In genomic region chr5:40685191-40685590, GRCh38 we compare ENCODE assay signal across 14 cellular contexts. TPM values are rescaled to one million over a fixed set of nuclear protein-coding genes. Genes with fewer than 3 reads are reported as not detected.
DNase-seq lines count a peak whose midpoint lies in the region; ATAC-seq and TF ChIP-seq lines count a peak whose summit lies in the region.
"Had no signal": no experiment of that assay in that cellular context is flagged by ENCODE, and none has a peak within 500 bp of the region (broad histone marks: within the 10 kb centered on the region; RNA-seq: fewer than 3 reads in every experiment).

No MANE protein-coding gene starts in this region.

- no peak for DNase-seq in activated T-cell treated with anti-CD3 and anti-CD28 coated beads, Interleukin-2, amount 50 U/mL, for 72 hours
- no peak for DNase-seq in activated T-cell treated with anti-CD3 and anti-CD28 coated beads, Interleukin-2, amount 50 U/mL, for 1 hour
- no peak for DNase-seq in activated CD8-positive, alpha-beta T cell treated with anti-CD3 and anti-CD28 coated beads for 36 hours
- DNase-seq in memory B cell (ENCODE audit: low spot score in 2 of 2) (no peak), HUDEP-2 (lab: John Stamatoyannopoulos, UW; ENCODE audit: unreplicated experiment in 76 of 76) (no peak), H9 (no peak)
- DNase-seq: aorta; NCI-H2171 treated with DMSO at 0.1 percent for 48 hours; stimulated activated CD4-positive, alpha-beta T cell treated with anti-CD3 and anti-CD28 coated beads, Interleukin-2, amount 100 ng/mL, for 24 hours; testis had no signal

- CTCF ChIA-PET in activated CD8-positive, alpha-beta T cell treated with anti-CD3 and anti-CD28 coated beads for 36 hours (lab: Charles Lee), result interaction anchor here (1.4 to 2.0 kb wide), 3 partner anchors 105 to 736 kb away, joined by 3 to 8 read pairs (median 3); no protein-coding TSS in a partner anchor

- no peak overlapping the region for H3K23ac ChIP-seq in H9 (ENCODE audit: insufficient read length, low read depth, low read length)

- H3K4me3 Mint-ChIP-seq in activated T-cell treated with anti-CD3 and anti-CD28 coated beads, Interleukin-2, amount 50 U/mL, for 72 hours, result peak overlapping the region; percentile 92 to 97
- H3K4me3 Mint-ChIP-seq in activated CD8-positive, alpha-beta T cell treated with anti-CD3 and anti-CD28 coated beads for 36 hours, result peak overlapping the region; percentile 99
- H3K4me3 Mint-ChIP-seq in memory B cell (no peak overlapping the region), H9 (no peak overlapping the region)
- H3K4me3 Mint-ChIP-seq: neural progenitor cell had no signal

- H3K36me3 ChIP-seq in thymus (ENCODE audit: control insufficient read depth, insufficient read depth), result peaks cover 7% of the 10 kb centered on the region
- H3K36me3 ChIP-seq: neural progenitor cell had no signal

- H3K36me3 Mint-ChIP-seq in activated T-cell treated with anti-CD3 and anti-CD28 coated beads, Interleukin-2, amount 50 U/mL, for 72 hours (ENCODE audit: insufficient read depth in 2 of 2), result peaks cover 41 to 68% of the 10 kb centered on the region in 2 donors
- H3K36me3 Mint-ChIP-seq in activated CD8-positive, alpha-beta T cell treated with anti-CD3 and anti-CD28 coated beads for 36 hours (ENCODE audit: low read depth), result peaks cover 95% of the 10 kb centered on the region
- H3K36me3 Mint-ChIP-seq in memory B cell (peaks cover 2% of the 10 kb centered on the region), H9 (ENCODE audit: insufficient read depth in 1 of 3, low read depth in 3 of 3) (peaks cover 0 to 3% (median 0%) of the 10 kb centered on the region in 3 experiments; a peak in 1 of 7 replicates)
- H3K36me3 Mint-ChIP-seq: neural progenitor cell had no signal

- no peaks in the 10 kb centered on the region for H3K27me3 Mint-ChIP-seq in activated T-cell treated with anti-CD3 and anti-CD28 coated beads, Interleukin-2, amount 50 U/mL, for 72 hours (ENCODE audit: low read depth)
- H3K27me3 Mint-ChIP-seq in activated CD8-positive, alpha-beta T cell treated with anti-CD3 and anti-CD28 coated beads for 36 hours, result no peaks in the 10 kb centered on the region
- H3K27me3 Mint-ChIP-seq in memory B cell (no peaks in the 10 kb centered on the region), H9 (ENCODE audit: low read depth) (peaks cover 41% of the 10 kb centered on the region)

- no peak overlapping the region for H3K9ac ChIP-seq in H9 (ENCODE audit: extremely low read depth, insufficient read length, low read length)
- H3K9ac ChIP-seq: neural progenitor cell had no signal

- no peak overlapping the region for H4K5ac ChIP-seq in H9 (ENCODE audit: insufficient read length, low read depth, low read length)

- H2BK5ac ChIP-seq in H9 (ENCODE audit: insufficient read length, low read length), result no peak overlapping the region

- peak overlapping the region; percentile 100 for H3K27ac Mint-ChIP-seq in activated T-cell treated with anti-CD3 and anti-CD28 coated beads, Interleukin-2, amount 50 U/mL, for 72 hours
- peak overlapping the region; percentile 88 for H3K27ac Mint-ChIP-seq in activated CD8-positive, alpha-beta T cell treated with anti-CD3 and anti-CD28 coated beads for 36 hours
- H3K27ac Mint-ChIP-seq in memory B cell (peak overlapping the region; percentile 69), H9 (no peak overlapping the region)
- H3K27ac Mint-ChIP-seq: neural progenitor cell had no signal

- H3K56ac ChIP-seq in H9 (ENCODE audit: insufficient read length, low read depth, low read length), result no peak overlapping the region

- no peak overlapping the region for H3K4ac ChIP-seq in H9 (ENCODE audit: low read depth, low read length)

- no peaks in the 10 kb centered on the region for H3K27me3 ChIP-seq in thymus (ENCODE audit: control insufficient read depth, insufficient read depth)
- H3K27me3 ChIP-seq in H9 (ENCODE audit: insufficient read depth, low read length), result peaks cover 27% of the 10 kb centered on the region
- H3K27me3 ChIP-seq: testis had no signal

- H4K20me1 ChIP-seq in H9 (ENCODE audit: control insufficient read depth, insufficient read depth, insufficient read length), result no peaks in the 10 kb centered on the region

- H3K14ac ChIP-seq in H9 (ENCODE audit: insufficient read depth, low read length), result no peak overlapping the region

- H3K9me3 Mint-ChIP-seq in activated T-cell treated with anti-CD3 and anti-CD28 coated beads, Interleukin-2, amount 50 U/mL, for 72 hours, result no peaks in the 10 kb centered on the region
- H3K9me3 Mint-ChIP-seq in activated CD8-positive, alpha-beta T cell treated with anti-CD3 and anti-CD28 coated beads for 36 hours, result no peaks in the 10 kb centered on the region
- no peaks in the 10 kb centered on the region for H3K9me3 Mint-ChIP-seq in memory B cell
- peaks cover 3% of the 10 kb centered on the region in 2 experiments; a peak in 3 of 5 replicates for H3K9me3 Mint-ChIP-seq in H9
- H3K9me3 Mint-ChIP-seq: neural progenitor cell had no signal

- H3K4me1 ChIP-seq in thymus (ENCODE audit: control insufficient read depth, insufficient read depth, low read length) (peaks cover 10% of the 10 kb centered on the region), H9 (ENCODE audit: insufficient read depth, low read length) (no peaks in the 10 kb centered on the region)

- no peak overlapping the region for H3K4me2 ChIP-seq in H9 (ENCODE audit: insufficient read depth, insufficient read length, low read length)
- H3K4me2 ChIP-seq: neural progenitor cell had no signal

- H2AFZ ChIP-seq in H9 (ENCODE audit: low read length), result no peak overlapping the region
- H2AFZ ChIP-seq: neural progenitor cell had no signal

- peak overlapping the region; percentile 34 for H3K4me3 ChIP-seq in thymus (ENCODE audit: low read length)
- H3K4me3 ChIP-seq: neural progenitor cell, testis had no signal

- POLR2A ChIA-PET in activated CD8-positive, alpha-beta T cell treated with anti-CD3 and anti-CD28 coated beads for 36 hours (lab: Charles Lee), result interaction anchor here (1.0 to 2.1 kb wide), 4 partner anchors 10 to 243 kb away, joined by 3 to 9 read pairs (median 5); no protein-coding TSS in a partner anchor

- peaks cover 19% of the 10 kb centered on the region for H3K23me2 ChIP-seq in H9 (ENCODE audit: insufficient read length, low read depth, low read length, poor library complexity, severe bottlenecking)

- no peaks in the 10 kb centered on the region for H3K79me1 ChIP-seq in H9 (ENCODE audit: insufficient read depth, low read depth, low read length, poor library complexity, severe bottlenecking)

- no peak overlapping the region for H2AK5ac ChIP-seq in H9 (ENCODE audit: insufficient read length, low read length)

- peaks cover 59% of the 10 kb centered on the region for H3K4me1 Mint-ChIP-seq in activated T-cell treated with anti-CD3 and anti-CD28 coated beads, Interleukin-2, amount 50 U/mL, for 72 hours (ENCODE audit: low read depth)
- peaks cover 43% of the 10 kb centered on the region for H3K4me1 Mint-ChIP-seq in activated CD8-positive, alpha-beta T cell treated with anti-CD3 and anti-CD28 coated beads for 36 hours (ENCODE audit: low read depth)
- peaks cover 56% of the 10 kb centered on the region for H3K4me1 Mint-ChIP-seq in memory B cell
- H3K4me1 Mint-ChIP-seq in H9, result peaks cover 20 to 21% of the 10 kb centered on the region in 2 experiments

- H2BK120ac ChIP-seq in H9 (ENCODE audit: low read depth, low read length, poor library complexity, severe bottlenecking), result no peak overlapping the region

- no peak for TF ChIP-seq CTCF in activated CD8-positive, alpha-beta T cell treated with anti-CD3 and anti-CD28 coated beads for 36 hours (IDR thresholded peaks at IDR 0.05)
- no peak for TF ChIP-seq CTCF in H9 (conservative IDR thresholded peaks at IDR 0.05)

- no peak overlapping the region for H2BK15ac ChIP-seq in H9 (ENCODE audit: low read depth, low read length)

- intact Hi-C loops in activated CD8-positive, alpha-beta T cell treated with anti-CD3 and anti-CD28 coated beads for 36 hours (cut with micrococcal nuclease), result loop anchor here (5.0 to 10.0 kb wide), 5 partner anchors 52 to 1480 kb away; no protein-coding TSS in a partner anchor

- H3K27ac ChIP-seq in thymus (ENCODE audit: low read depth) (no peak overlapping the region), H9 (ENCODE audit: insufficient read length, low read depth, low read length) (no peak overlapping the region)
- H3K27ac ChIP-seq: neural progenitor cell, testis had no signal

- H3T11ph ChIP-seq in H9 (ENCODE audit: low read length), result no peak overlapping the region

- no peak overlapping the region for H4K8ac ChIP-seq in H9 (replicated peaks; ENCODE audit: insufficient read length, low read depth, low read length)

- peak in 1 of 2 donors; percentile 28 for ATAC-seq in activated T-cell treated with anti-CD3 and anti-CD28 coated beads, Interleukin-2, amount 50 U/mL, for 72 hours (replicated peaks in 1 of 2)
- no peak for ATAC-seq in activated CD8-positive, alpha-beta T cell treated with anti-CD3 and anti-CD28 coated beads for 36 hours
- ATAC-seq in memory B cell (ENCODE audit: low read depth) (no peak), HG03095 (IDR thresholded peaks at IDR 0.05; ENCODE audit: unreplicated experiment) (no peak)

- no peaks in the 10 kb centered on the region for H3K79me2 ChIP-seq in H9 (ENCODE audit: insufficient read depth, low read length)

- H4K91ac ChIP-seq in H9 (ENCODE audit: insufficient read length, low read depth, low read length), result no peak overlapping the region

- H2BK20ac ChIP-seq in H9 (ENCODE audit: low read depth, low read length, poor library complexity, severe bottlenecking), result no peak overlapping the region

- H3K18ac ChIP-seq in H9 (ENCODE audit: insufficient read length, low read depth, low read length), result no peak overlapping the region

- H2BK12ac ChIP-seq in H9 (ENCODE audit: insufficient read length, low read depth, low read length), result no peak overlapping the region

- H3K9me3 ChIP-seq in thymus (ENCODE audit: control insufficient read depth) (no peaks in the 10 kb centered on the region), H9 (ENCODE audit: control insufficient read depth, low read depth, low read length) (no peaks in the 10 kb centered on the region)
- H3K9me3 ChIP-seq: testis had no signal

RNA-seq across cellular contexts. Expression of gene PTGER4, which starts 5.5 kb away (rescaled TPM):
- 10 to 100 TPM; 42.3 to 59.5 TPM for total RNA-seq in activated T-cell treated with anti-CD3 and anti-CD28 coated beads, Interleukin-2, amount 50 U/mL, for 72 hours
- total RNA-seq in activated CD8-positive, alpha-beta T cell treated with anti-CD3 and anti-CD28 coated beads for 36 hours, result 10 to 100 TPM; 62.8 to 62.9 TPM
- 25.2 TPM for polyA plus RNA-seq in thymus
- 0.35 and 0.37 TPM in 2 replicates for total RNA-seq in H9 (2021)
- total RNA-seq: G401 had no signal

Comparison
In these comparisons a context has a peak if more than half of its experiments do, and no peak if none do; other contexts are left out.
1. H3K27ac Mint-ChIP-seq: peak in activated T-cell treated with anti-CD3 and anti-CD28 coated beads, Interleukin-2, amount 50 U/mL, for 72 hours (single experiment), activated CD8-positive, alpha-beta T cell treated with anti-CD3 and anti-CD28 coated beads for 36 hours (single experiment) and memory B cell (single experiment); none in H9 (0 of 3).
2. H3K4me3 Mint-ChIP-seq: peak in activated T-cell treated with anti-CD3 and anti-CD28 coated beads, Interleukin-2, amount 50 U/mL, for 72 hours (2 of 2) and activated CD8-positive, alpha-beta T cell treated with anti-CD3 and anti-CD28 coated beads for 36 hours (single experiment); none in memory B cell (single experiment) and H9 (0 of 2).
3. RNA of gene PTGER4, which starts 5.5 kb away (total RNA-seq): 62.8 to 62.9 TPM in activated CD8-positive, alpha-beta T cell treated with anti-CD3 and anti-CD28 coated beads for 36 hours and 42.3 to 59.5 TPM in activated T-cell treated with anti-CD3 and anti-CD28 coated beads, Interleukin-2, amount 50 U/mL, for 72 hours; 0.35 to 0.37 TPM in H9; every median in the first group is over 10 times any median in the second.